Comparison of ENCODE assay signal across 8 cellular contexts in genomic region chr17:75113798-75114551, GRCh38. TPM values are rescaled to one million over a fixed set of nuclear protein-coding genes. Genes with fewer than 3 reads are reported as not detected.
DNase-seq lines count a peak whose midpoint lies in the region; ATAC-seq and TF ChIP-seq lines count a peak whose summit lies in the region.

No MANE protein-coding gene starts in this region.

- H2BK15ac ChIP-seq in H9 (ENCODE audit: low read depth, low read length) = no peak overlapping the region

- H4K91ac ChIP-seq in H9 (ENCODE audit: insufficient read length, low read depth, low read length) = no peak overlapping the region

- in situ Hi-C loops in astrocyte of the cerebellum (cut with HindIII; ENCODE audit: low sequenced_read_pairs) (no loop called here), gastrocnemius medialis (cut with MboI; ENCODE audit: low sequenced_read_pairs in 4 of 4) (loop anchor here (5.0 to 10.0 kb wide), 3 partner anchors 61 to 91 kb away; partner anchors contain the start of gene NUP85 (in 3 of the 4))

- peaks cover 16 to 17% of the 10 kb centered on the region in 2 experiments for H3K4me1 Mint-ChIP-seq in H9

- H3K9ac ChIP-seq in H9 (ENCODE audit: extremely low read depth, insufficient read length, low read length) = no peak overlapping the region

- no peak overlapping the region for H2BK5ac ChIP-seq in H9 (ENCODE audit: insufficient read length, low read length)

- H3K27ac ChIP-seq in H9 (ENCODE audit: insufficient read length, low read depth, low read length) = no peak overlapping the region
- peak overlapping the region; percentile 77 to 86 (median 82) for H3K27ac ChIP-seq in gastrocnemius medialis

- no peak overlapping the region for H3K56ac ChIP-seq in H9 (ENCODE audit: insufficient read length, low read depth, low read length)

- H3K36me3 Mint-ChIP-seq in H9 (ENCODE audit: insufficient read depth in 1 of 3, low read depth in 3 of 3) = peaks cover 9 to 38% (median 23%) of the 10 kb centered on the region in 3 experiments; a peak in 6 of 7 replicates

- no peak for TF ChIP-seq POLR2A in gastrocnemius medialis (IDR thresholded peaks at IDR 0.05)

- no peaks in the 10 kb centered on the region for H4K20me1 ChIP-seq in H9 (ENCODE audit: control insufficient read depth, insufficient read depth, insufficient read length)

- peak; percentile 89 for DNase-seq in CMK (ENCODE audit: low read depth)
- DNase-seq in H9 = peak; percentile 95
- peak; percentile 63 for DNase-seq in NCI-H2029 treated with DMSO at 0.1 percent for 48 hours (lab: John Stamatoyannopoulos, UW)
- DNase-seq in T-helper 22 cell (ENCODE audit: low read depth) = peak; percentile 74
- peak; percentile 86 for DNase-seq in astrocyte of the cerebellum (ENCODE audit: low read depth)
- peak; percentile 86 for DNase-seq in hippocampal formation (lab: John Stamatoyannopoulos, UW)
- DNase-seq in gastrocnemius medialis = peak; percentile 85 to 86

- no peak overlapping the region for H3K23ac ChIP-seq in H9 (ENCODE audit: insufficient read length, low read depth, low read length)

- H3K9me3 Mint-ChIP-seq in H9 = no peaks in the 10 kb centered on the region

- no peak overlapping the region for H3K4me2 ChIP-seq in H9 (ENCODE audit: insufficient read depth, insufficient read length, low read length)

- no peak overlapping the region for H2AK5ac ChIP-seq in H9 (ENCODE audit: insufficient read length, low read length)

- no peak overlapping the region for H2BK12ac ChIP-seq in H9 (ENCODE audit: insufficient read length, low read depth, low read length)

- no peak overlapping the region for H3K18ac ChIP-seq in H9 (ENCODE audit: insufficient read length, low read depth, low read length)

- H4K8ac ChIP-seq in H9 (replicated peaks; ENCODE audit: insufficient read length, low read depth, low read length) = no peak overlapping the region

- no CpG with 5 or more reads among the region's 22 CpGs for WGBS in H9 (ENCODE audit: extremely low coverage, insufficient read length, low lambda C conversion rate)

- H3T11ph ChIP-seq in H9 (ENCODE audit: low read length) = no peak overlapping the region

- peak; percentile 91 to 93 for ATAC-seq in gastrocnemius medialis
- ATAC-seq in GM21528 (IDR thresholded peaks at IDR 0.05; ENCODE audit: low FRiP score, unreplicated experiment) = no peak

- no peak overlapping the region for H2AFZ ChIP-seq in H9 (ENCODE audit: low read length)

- no peaks in the 10 kb centered on the region for H3K36me3 ChIP-seq in gastrocnemius medialis

- H3K27ac Mint-ChIP-seq in H9 = peak overlapping the region; percentile 14 to 94 (median 90); a peak in 5 of 7 replicates

- H3K9me3 ChIP-seq in H9 (ENCODE audit: control insufficient read depth, low read depth, low read length) (no peaks in the 10 kb centered on the region), gastrocnemius medialis (no peaks in the 10 kb centered on the region)

- H3K4me3 ChIP-seq in astrocyte of the cerebellum (ENCODE audit: low read depth, low read length) = peak overlapping the region; percentile 29
- H3K4me3 ChIP-seq in gastrocnemius medialis = peak overlapping the region; percentile 52 to 75 (median 65)

- H3K27me3 Mint-ChIP-seq in H9 (ENCODE audit: low read depth) = no peaks in the 10 kb centered on the region; the same call in 1 of the 2 replicates

- no peak overlapping the region for H3K4ac ChIP-seq in H9 (ENCODE audit: low read depth, low read length)

- peaks cover 5% of the 10 kb centered on the region for H3K23me2 ChIP-seq in H9 (ENCODE audit: insufficient read length, low read depth, low read length, poor library complexity, severe bottlenecking)

- no peak overlapping the region for H2BK20ac ChIP-seq in H9 (ENCODE audit: low read depth, low read length, poor library complexity, severe bottlenecking)

- peak; percentile 96 for TF ChIP-seq CTCF in H9 (conservative IDR thresholded peaks at IDR 0.05)
- peak; percentile 94 for TF ChIP-seq CTCF in astrocyte of the cerebellum (IDR thresholded peaks at IDR 0.05; ENCODE audit: low read depth, low read length, missing control alignments)
- peak; percentile 96 to 97 (median 97) for TF ChIP-seq CTCF in gastrocnemius medialis (IDR thresholded peaks at IDR 0.05 in 4 of 5, conservative IDR thresholded peaks at IDR 0.05 in 1 of 5)

- no peak overlapping the region for H3K14ac ChIP-seq in H9 (ENCODE audit: insufficient read depth, low read length)

- H3K27me3 ChIP-seq in H9 (ENCODE audit: insufficient read depth, low read length) (no peaks in the 10 kb centered on the region), gastrocnemius medialis (no peaks in the 10 kb centered on the region)

- H3K4me1 ChIP-seq in H9 (ENCODE audit: insufficient read depth, low read length) (no peaks in the 10 kb centered on the region), gastrocnemius medialis (peaks cover 16 to 34% of the 10 kb centered on the region in 2 donors)

- intact Hi-C loops in gastrocnemius medialis (cut with DNase I; ENCODE audit: low total_unique reads) = loop anchor here (1.0 kb wide), 3 partner anchors 17 to 87 kb away; partner anchors contain the start of gene NT5C

- H3K4me3 Mint-ChIP-seq in H9 = peak overlapping the region in 1 of 2 experiments; percentile 65; a peak in 1 of 5 replicates

- H3K79me1 ChIP-seq in H9 (ENCODE audit: insufficient read depth, low read depth, low read length, poor library complexity, severe bottlenecking) = peaks cover 6% of the 10 kb centered on the region

- H2BK120ac ChIP-seq in H9 (ENCODE audit: low read depth, low read length, poor library complexity, severe bottlenecking) = no peak overlapping the region

- H4K5ac ChIP-seq in H9 (ENCODE audit: insufficient read length, low read depth, low read length) = no peak overlapping the region

- no peaks in the 10 kb centered on the region for H3K79me2 ChIP-seq in H9 (ENCODE audit: insufficient read depth, low read length)

RNA-seq across cellular contexts. Expression of gene ARMC7, which starts 4.2 kb away (rescaled TPM):
- total RNA-seq in H9 (2021) (22.4 and 22.8 TPM in 2 replicates), gastrocnemius medialis (1 to 10 TPM; 2.0 to 4.4 (median 3.0) TPM)

RNA-seq across cellular contexts. Expression of gene NT5C, which starts 17.6 kb away (rescaled TPM):
- total RNA-seq in H9 (2021) (76.2 and 77.7 TPM in 2 replicates), gastrocnemius medialis (100 to 1,000 TPM in 1 of 4 donors, 10 to 100 TPM in 3; 62.8 to 111 (median 68.0) TPM)

RNA-seq across cellular contexts. Expression of gene SLC16A5, which starts 26.2 kb away (rescaled TPM):
- total RNA-seq in H9 (2021) (17.0 and 17.1 TPM in 2 replicates), gastrocnemius medialis (1 to 10 TPM; 1.5 to 7.9 (median 6.9) TPM)

RNA-seq across cellular contexts. Expression of gene JPT1, which starts 40.3 kb away (rescaled TPM):
- total RNA-seq in H9 (2021) (265 and 275 TPM in 2 replicates), gastrocnemius medialis (100 to 1,000 TPM in 1 of 4 donors, 10 to 100 TPM in 3; 35.5 to 113 (median 71.8) TPM)
